In genomic region chr7:116269466-116269865, GRCh38 we compare ENCODE assay signal across 16 cellular contexts.
"Had no signal": no experiment of that assay in that cellular context is flagged by ENCODE, and none has a peak within 500 bp of the region (broad histone marks: within the 10 kb centered on the region; RNA-seq: fewer than 3 reads in every experiment).

No MANE protein-coding gene starts in this region.

- DNase-seq: activated CD4-positive, alpha-beta T cell treated with anti-CD3 and anti-CD28 coated beads, Interleukin-2, amount 10 ng/mL, durations not matched to agents 7 days and 5 days; activated CD4-positive, CD25-positive, alpha-beta regulatory T cell; activated CD8-positive, alpha-beta memory T cell treated with anti-CD3 and anti-CD28 coated beads, Interleukin-2, amount 50 U/mL, for 48 hours; activated gamma-delta T cell; activated T-cell treated with anti-CD3 and anti-CD28 coated beads, Interleukin-2, amount 50 U/mL, for 72 hours; body of pancreas; central memory CD4-positive, alpha-beta T cell; effector CD8-positive, alpha-beta T cell; glutamatergic neuron; mammary epithelial cell; right cardiac atrium; testis had no signal

- ATAC-seq: activated naive CD4-positive, alpha-beta T cell treated with anti-CD3 and anti-CD28 coated beads, Interleukin-2, amount 50 U/mL, for 72 hours; activated T-cell treated with anti-CD3 and anti-CD28 coated beads, Interleukin-2, amount 50 U/mL, for 72 hours; body of pancreas; natural killer cell treated with Interleukin-12 subunit alpha and Interleukin-12 subunit beta and Interleukin-15 and Interleukin-18, amount 100 ng/mL, for 72 hours; right cardiac atrium had no signal

- H3K4me2 ChIP-seq: smooth muscle cell had no signal

- H3K27ac ChIP-seq: body of pancreas, testis had no signal

- H3K9me3 ChIP-seq: body of pancreas, testis had no signal

- H3K27me3 ChIP-seq: body of pancreas, testis had no signal

- H3K4me3 ChIP-seq: body of pancreas, smooth muscle cell, testis had no signal

- FAIRE-seq: endothelial cell of umbilical vein had no signal
